ENCODE assay signal across 13 cellular contexts in the genomic region with DNA sequence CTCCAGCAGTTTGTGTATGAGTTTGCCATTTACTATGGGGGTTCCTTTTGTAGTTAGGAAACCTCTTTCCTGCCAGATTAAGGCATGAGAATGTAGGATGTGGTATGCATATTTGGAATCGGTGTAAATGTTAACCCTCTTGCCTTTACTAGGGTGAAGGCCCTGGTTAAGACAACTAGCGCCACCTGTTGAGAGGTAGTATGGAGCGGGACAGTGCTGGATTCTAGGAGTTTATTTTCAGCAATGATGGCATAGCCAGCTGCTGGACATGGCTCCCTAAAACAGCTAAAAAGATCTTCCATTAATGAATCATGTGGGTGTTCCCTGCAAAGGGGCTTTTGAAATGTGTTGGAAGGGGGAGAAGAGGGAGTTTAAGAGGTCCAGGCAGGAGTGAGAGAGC. TPM values are rescaled to one million over a fixed set of nuclear protein-coding genes. Genes with fewer than 3 reads are reported as not detected.
A peak's percentile ranks its signal among the peaks of the same experiment; 100 is the strongest.
DNase-seq lines count a peak whose midpoint lies in the region; ATAC-seq and TF ChIP-seq lines count a peak whose summit lies in the region.
"Had no signal": no experiment of that assay in that cellular context is flagged by ENCODE, and none has a peak within 500 bp of the region (broad histone marks: within the 10 kb centered on the region; RNA-seq: fewer than 3 reads in every experiment).

No MANE protein-coding gene starts in this region.

- no peaks in the 10 kb centered on the region for H3K36me3 Mint-ChIP-seq in CD14-positive monocyte

- no peaks in the 10 kb centered on the region for H3K36me3 ChIP-seq in mucosa of descending colon (ENCODE audit: low read depth)
- H3K36me3 ChIP-seq: pancreas, Peyer's patch, upper lobe of left lung had no signal

- H3K9me3 Mint-ChIP-seq in CD14-positive monocyte: peaks cover 16 to 36% (median 28%) of the 10 kb centered on the region in 7 donors

- no peak overlapping the region for H3K27ac Mint-ChIP-seq in CD14-positive monocyte

- DNase-seq in AG09309 (ENCODE audit: low read depth) (no peak), GM10266 (ENCODE audit: extremely low spot score) (no peak), NCI-H526 treated with DMSO at 0.1 percent for 48 hours (lab: John Stamatoyannopoulos, UW) (peak; percentile 2), choroid plexus epithelial cell (ENCODE audit: low read depth) (no peak), mucosa of descending colon (no peak), CD14-positive monocyte (ENCODE audit: low spot score) (no peak), NCI-H2196 treated with DMSO at 0.1 percent for 48 hours (lab: John Stamatoyannopoulos, UW; ENCODE audit: unreplicated experiment) (no peak), AG20443 (ENCODE audit: low spot score) (no peak)
- DNase-seq: left colon, NCI-H1436, pancreas, Peyer's patch, upper lobe of left lung had no signal

- H3K4me3 ChIP-seq in AG09309 (ENCODE audit: control insufficient read depth, low read depth, low read length) (no peak overlapping the region), choroid plexus epithelial cell (ENCODE audit: low read depth, low read length) (no peak overlapping the region), mucosa of descending colon (no peak overlapping the region)
- H3K4me3 ChIP-seq: pancreas, Peyer's patch, upper lobe of left lung had no signal

- no peak for ATAC-seq in mucosa of descending colon
- ATAC-seq: left colon, pancreas had no signal

- TF ChIP-seq CTCF in AG09309 (IDR thresholded peaks at IDR 0.05; ENCODE audit: control insufficient read depth, insufficient read depth, low read depth, low read length, missing control alignments) (peak; percentile 31), GM10266 (IDR thresholded peaks at IDR 0.05; ENCODE audit: control insufficient read depth, insufficient read depth, low read depth, missing control alignments) (peak; percentile 26), choroid plexus epithelial cell (conservative IDR thresholded peaks at IDR 0.05; ENCODE audit: low read depth, low read length) (peak; percentile 16), mucosa of descending colon (IDR thresholded peaks at IDR 0.05) (no peak), CD14-positive monocyte (IDR thresholded peaks at IDR 0.05) (no peak)

- H3K9me3 ChIP-seq in mucosa of descending colon: no peaks in the 10 kb centered on the region
- H3K9me3 ChIP-seq: pancreas, Peyer's patch had no signal

- peaks cover 3% of the 10 kb centered on the region for H3K4me1 ChIP-seq in mucosa of descending colon (ENCODE audit: low read depth)
- H3K4me1 ChIP-seq: pancreas, Peyer's patch, upper lobe of left lung had no signal

- H3K27me3 Mint-ChIP-seq in CD14-positive monocyte (ENCODE audit: low read depth in 3 of 3): peaks cover 0 to 5% (median 0%) of the 10 kb centered on the region in 3 donors

- H3K4me1 Mint-ChIP-seq in CD14-positive monocyte: no peaks in the 10 kb centered on the region

- no peak overlapping the region for H3K4me3 Mint-ChIP-seq in CD14-positive monocyte

- intact Hi-C loops in mucosa of descending colon (cut with DNase I, micrococcal nuclease) (no loop called here), CD14-positive monocyte (cut with micrococcal nuclease) (no loop called here)

RNA-seq across cellular contexts. Expression of gene GPX3, which starts 30.7 kb away (rescaled TPM):
- 100 to 1,000 TPM in 2 of 3 donors, 10 to 100 TPM in 1; 44.6 to 460 (median 147) TPM for total RNA-seq in mucosa of descending colon
- polyA plus RNA-seq in CD14-positive monocyte: 1 to 10 TPM; 3.5 to 3.8 TPM

Comparison
In these comparisons a context has a peak if more than half of its experiments do, and no peak if none do; other contexts are left out.
1. CTCF ChIP-seq: peak in AG09309 (single experiment), GM10266 (single experiment) and choroid plexus epithelial cell (single experiment); none in mucosa of descending colon (single experiment) and CD14-positive monocyte (single experiment).